13 cellular contexts compared by ENCODE assay signal in genomic region chr7:49766966-49767365, GRCh38. TPM values are rescaled to one million over a fixed set of nuclear protein-coding genes. Genes with fewer than 3 reads are reported as not detected.
A peak's percentile ranks its signal among the peaks of the same experiment; 100 is the strongest.
DNase-seq lines count a peak whose midpoint lies in the region; ATAC-seq and TF ChIP-seq lines count a peak whose summit lies in the region.
"Had no signal": no experiment of that assay in that cellular context is flagged by ENCODE, and none has a peak within 500 bp of the region (broad histone marks: within the 10 kb centered on the region; RNA-seq: fewer than 3 reads in every experiment).

No MANE protein-coding gene starts in this region.

- H3K9me3 ChIP-seq in BLaER1 treated with 17β-estradiol and CSF1 and Interleukin-3, amounts not matched to agents 10 nM and 100 nM (replicated peaks in 1 of 11): peaks cover 0 to 4% (median 0%) of the 10 kb centered on the region in 11 experiments; a peak in 1 of 22 replicates
- no peaks in the 10 kb centered on the region for H3K9me3 ChIP-seq in heart left ventricle
- H3K9me3 ChIP-seq: HAP-1, SJSA1 had no signal

- DNase-seq in GM19238 (ENCODE audit: insufficient read length, low spot score): peak; percentile 32
- no peak for DNase-seq in SHP77 (lab: John Stamatoyannopoulos, UW)
- no peak for DNase-seq in heart left ventricle
- DNase-seq in chondrocyte (ENCODE audit: low spot score): no peak
- no peak for DNase-seq in NCI-H2107 treated with DMSO at 0.1 percent for 48 hours (lab: John Stamatoyannopoulos, UW; ENCODE audit: unreplicated experiment)
- DNase-seq: DMS79, NCI-H226 had no signal

- no peaks in the 10 kb centered on the region for H3K9me3 Mint-ChIP-seq in chondrocyte (ENCODE audit: low read depth)

- WGBS in heart left ventricle, 4 donors: 80 to 92% (median 86%) methylated on average over 1 of the region's 1 CpG

- intact Hi-C loops in heart left ventricle (cut with DNase I): no loop called here

- no peak overlapping the region; a peak in 1 of 20 replicates for H3K4me3 ChIP-seq in BLaER1 treated with 17β-estradiol and CSF1 and Interleukin-3, amounts not matched to agents 10 nM and 100 nM
- no peak overlapping the region for H3K4me3 ChIP-seq in heart left ventricle
- H3K4me3 ChIP-seq: HAP-1, SJSA1 had no signal

- H3K4me1 Mint-ChIP-seq in chondrocyte (ENCODE audit: low read depth): no peaks in the 10 kb centered on the region

- no peaks in the 10 kb centered on the region for H3K36me3 ChIP-seq in BLaER1 treated with 17β-estradiol and CSF1 and Interleukin-3, amounts not matched to agents 10 nM and 100 nM
- H3K36me3 ChIP-seq in heart left ventricle: no peaks in the 10 kb centered on the region
- H3K36me3 ChIP-seq: HAP-1, SJSA1 had no signal

- H3K36me3 Mint-ChIP-seq in chondrocyte (ENCODE audit: low read depth): no peaks in the 10 kb centered on the region

- peaks cover 11 to 25% (median 16%) of the 10 kb centered on the region in 11 experiments for H3K27me3 ChIP-seq in BLaER1 treated with 17β-estradiol and CSF1 and Interleukin-3, amounts not matched to agents 10 nM and 100 nM
- peaks cover 0 to 2% (median 0%) of the 10 kb centered on the region in 9 donors for H3K27me3 ChIP-seq in heart left ventricle
- H3K27me3 ChIP-seq: SJSA1 had no signal

- H3K27ac Mint-ChIP-seq in chondrocyte (ENCODE audit: unreplicated experiment): no peak overlapping the region

- peaks cover 0 to 54% (median 42%) of the 10 kb centered on the region in 10 experiments; a peak in 18 of 20 replicates for H3K4me1 ChIP-seq in BLaER1 treated with 17β-estradiol and CSF1 and Interleukin-3, amounts not matched to agents 10 nM and 100 nM
- H3K4me1 ChIP-seq in heart left ventricle: no peaks in the 10 kb centered on the region
- H3K4me1 ChIP-seq: SJSA1 had no signal

- H3K4me2 ChIP-seq in BLaER1 treated with 17β-estradiol and CSF1 and Interleukin-3, amounts not matched to agents 10 nM and 100 nM: peak overlapping the region in 10 of 11 experiments; percentile 13 to 85 (median 73); a peak in 20 of 22 replicates

- H3K27ac ChIP-seq in BLaER1 treated with 17β-estradiol and CSF1 and Interleukin-3, amounts not matched to agents 10 nM and 100 nM: peak overlapping the region in 1 of 11 experiments; percentile 7; a peak in 1 of 22 replicates
- no peak overlapping the region for H3K27ac ChIP-seq in heart left ventricle
- H3K27ac ChIP-seq: SJSA1 had no signal

- H3K27me3 Mint-ChIP-seq in chondrocyte (ENCODE audit: low read depth): peaks cover 28% of the 10 kb centered on the region

- H3K9ac ChIP-seq in BLaER1 treated with 17β-estradiol and CSF1 and Interleukin-3, amounts not matched to agents 10 nM and 100 nM: no peak overlapping the region

- 0 out of 22 replicates have a peak, but pooled peaks cover 0 to 7% (median 0%) of the 10 kb centered on the region in 11 experiments for H4K20me1 ChIP-seq in BLaER1 treated with 17β-estradiol and CSF1 and Interleukin-3, amounts not matched to agents 10 nM and 100 nM

- ATAC-seq in HG02610 (IDR thresholded peaks at IDR 0.05; ENCODE audit: unreplicated experiment): peak; percentile 87
- peak; percentile 82 for ATAC-seq in HG03342 (IDR thresholded peaks at IDR 0.05; ENCODE audit: unreplicated experiment)
- ATAC-seq in heart left ventricle: no peak

- no peak overlapping the region for H3K4me3 Mint-ChIP-seq in chondrocyte (ENCODE audit: unreplicated experiment)

- TF ChIP-seq CTCF in heart left ventricle (IDR thresholded peaks at IDR 0.05) (no peak), chondrocyte (IDR thresholded peaks at IDR 0.05) (no peak)

- TF ChIP-seq POLR2A in heart left ventricle (IDR thresholded peaks at IDR 0.05): no peak

RNA-seq across cellular contexts. Expression of gene VWC2, which starts 6.5 kb away (rescaled TPM):
- total RNA-seq in heart left ventricle (10 to 100 TPM in 2 of 9 donors, 1 to 10 TPM in 7; 3.6 to 10.1 (median 6.8) TPM), chondrocyte (not detected in 3 replicates)
- 1 to 10 TPM; 2.3 to 4.2 TPM for polyA plus RNA-seq in heart left ventricle
- total RNA-seq: A172, SJSA1 had no signal

Comparison
In these comparisons a context has a peak if more than half of its experiments do, and no peak if none do; other contexts are left out.
1. ATAC-seq: peak in HG02610 (single experiment) and HG03342 (single experiment); none in heart left ventricle (0 of 4).